In the genomic region with DNA sequence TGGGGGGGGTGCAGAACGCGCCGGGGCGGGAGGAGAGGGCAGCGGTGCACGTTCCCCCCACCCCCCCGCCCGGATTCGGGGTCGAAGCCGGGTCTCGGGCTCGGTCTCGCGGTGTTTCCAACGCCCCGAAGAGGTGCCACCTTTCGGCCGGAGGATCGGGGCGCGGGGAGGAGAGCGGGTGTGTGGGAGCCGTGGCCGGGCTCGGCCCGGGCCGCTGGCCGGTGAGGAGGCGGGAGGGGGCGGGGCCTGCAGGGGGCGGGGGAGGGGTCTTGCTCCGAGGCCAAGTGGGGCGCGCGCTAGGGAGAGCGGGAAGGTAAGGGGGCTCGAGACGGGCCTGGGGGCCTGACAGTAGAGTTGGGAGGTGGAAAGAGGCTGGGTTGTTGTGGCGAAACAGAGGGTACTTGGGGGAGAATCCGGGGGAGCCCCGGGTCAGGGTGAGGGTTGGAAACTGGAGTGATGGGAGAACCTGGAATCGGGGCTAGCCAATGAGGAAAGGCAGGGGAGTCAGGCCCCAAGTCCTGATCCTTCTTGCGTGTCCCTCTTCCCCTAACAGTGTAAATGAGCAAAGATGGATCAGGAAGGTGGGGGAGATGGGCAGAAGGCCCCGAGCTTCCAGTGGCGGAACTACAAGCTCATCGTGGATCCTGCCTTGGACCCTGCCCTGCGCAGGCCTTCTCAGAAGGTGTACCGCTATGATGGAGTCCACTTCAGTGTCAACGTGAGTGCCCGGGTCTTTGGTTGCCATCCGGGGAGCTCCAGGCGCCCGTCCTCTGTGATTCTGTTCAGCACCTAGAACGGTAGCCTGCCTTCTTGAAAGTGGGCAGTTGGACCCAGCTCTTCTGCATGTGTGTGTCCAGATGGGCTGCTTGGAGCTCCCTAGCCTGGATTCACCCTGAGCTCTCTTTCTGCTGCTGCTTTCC, we compare ENCODE assay signal across 8 cellular contexts. TPM values are rescaled to one million over a fixed set of nuclear protein-coding genes. Genes with fewer than 3 reads are reported as not detected.
A peak's percentile ranks its signal among the peaks of the same experiment; 100 is the strongest.
DNase-seq lines count a peak whose midpoint lies in the region; ATAC-seq and TF ChIP-seq lines count a peak whose summit lies in the region.

No MANE protein-coding gene starts in this region.

- H3K9me3 Mint-ChIP-seq in activated naive CD4-positive, alpha-beta T cell treated with anti-CD3 and anti-CD28 coated beads, Interleukin-2, amount 50 U/mL, for 72 hours = no peaks in the 10 kb centered on the region

- DNase-seq in NCI-H510A treated with DMSO at 0.1 percent for 48 hours (lab: John Stamatoyannopoulos, UW) (peak; percentile 42), NCI-H510A (lab: John Stamatoyannopoulos, UW) (no peak), LNCaP clone FGC (ENCODE audit: low read depth) (no peak), left ventricle myocardium inferior (peak; percentile 43), prostate gland (ENCODE audit: low spot score) (no peak), NCI-H526 treated with DMSO at 0.1 percent for 48 hours (lab: John Stamatoyannopoulos, UW) (no peak)
- no peak for DNase-seq in activated naive CD4-positive, alpha-beta T cell treated with anti-CD3 and anti-CD28 coated beads, Interleukin-2, amount 50 U/mL, for 72 hours (ENCODE audit: low spot score in 2 of 2)

- H3K36me3 ChIP-seq in left ventricle myocardium inferior (peaks cover 39% of the 10 kb centered on the region), prostate gland (peaks cover 10 to 21% of the 10 kb centered on the region in 2 donors)

- H3K36me3 Mint-ChIP-seq in activated naive CD4-positive, alpha-beta T cell treated with anti-CD3 and anti-CD28 coated beads, Interleukin-2, amount 50 U/mL, for 72 hours = peaks cover 14 to 37% of the 10 kb centered on the region in 2 donors

- H3K4me1 ChIP-seq in left ventricle myocardium inferior = peaks cover 37% of the 10 kb centered on the region
- H3K4me1 ChIP-seq in prostate gland (replicated peaks) = peaks cover 11% of the 10 kb centered on the region

- H3K27ac ChIP-seq in left ventricle myocardium inferior (replicated peaks) (peak overlapping the region; percentile 100), prostate gland (peak overlapping the region; percentile 94 to 97)

- H3K4me3 ChIP-seq in LNCaP clone FGC (ENCODE audit: low read depth, low read length) = peak overlapping the region; percentile 88
- H3K4me3 ChIP-seq in left ventricle myocardium inferior = peak overlapping the region; percentile 83
- peak overlapping the region; percentile 79 to 86 for H3K4me3 ChIP-seq in prostate gland

- intact Hi-C loops in left ventricle myocardium inferior (cut with micrococcal nuclease) (no loop called here), prostate gland (cut with DNase I) (loop anchor here (10.0 kb wide), 1 partner anchor 756 kb away; a partner anchor contains a TSS)

- no peaks in the 10 kb centered on the region for H3K27me3 ChIP-seq in left ventricle myocardium inferior (ENCODE audit: low read depth)
- H3K27me3 ChIP-seq in prostate gland (replicated peaks; ENCODE audit: insufficient read depth) = no peaks in the 10 kb centered on the region

- TF ChIP-seq CTCF in LNCaP clone FGC (IDR thresholded peaks at IDR 0.05; ENCODE audit: control insufficient read depth, extremely low read depth, insufficient read depth) = no peak
- no peak for TF ChIP-seq CTCF in left ventricle myocardium inferior (IDR thresholded peaks at IDR 0.05; ENCODE audit: borderline replicate concordance)
- TF ChIP-seq CTCF in prostate gland (IDR thresholded peaks at IDR 0.05) = no peak

- no peak for TF ChIP-seq POLR2A in prostate gland (IDR thresholded peaks at IDR 0.05)

- peak; percentile 16 for ATAC-seq in GM21825 (IDR thresholded peaks at IDR 0.05; ENCODE audit: unreplicated experiment)
- peak; percentile 7 to 19 for ATAC-seq in activated naive CD4-positive, alpha-beta T cell treated with anti-CD3 and anti-CD28 coated beads, Interleukin-2, amount 50 U/mL, for 72 hours

- peak overlapping the region; percentile 75 to 98 for H3K27ac Mint-ChIP-seq in activated naive CD4-positive, alpha-beta T cell treated with anti-CD3 and anti-CD28 coated beads, Interleukin-2, amount 50 U/mL, for 72 hours

- no peaks in the 10 kb centered on the region for H3K9me3 ChIP-seq in left ventricle myocardium inferior (replicated peaks)
- H3K9me3 ChIP-seq in prostate gland = no peaks in the 10 kb centered on the region

- WGBS in prostate gland = 11% methylated on average over 51 of the region's 55 CpGs

RNA-seq across cellular contexts. Expression of a gene that starts 0.9 kb away (rescaled TPM):
- total RNA-seq in activated naive CD4-positive, alpha-beta T cell treated with anti-CD3 and anti-CD28 coated beads, Interleukin-2, amount 50 U/mL, for 72 hours = 10 to 100 TPM; 24.5 to 34.1 TPM
- total RNA-seq in left ventricle myocardium inferior (7.4 TPM), prostate gland (10 to 100 TPM in 1 of 2 donors, 1 to 10 TPM in 1; 10.0 to 29.1 TPM)

RNA-seq across cellular contexts. Expression of a gene that starts 9.6 kb away (rescaled TPM):
- 10 to 100 TPM in 1 of 2 donors, 1 to 10 TPM in 1; 7.3 to 17.1 TPM for total RNA-seq in activated naive CD4-positive, alpha-beta T cell treated with anti-CD3 and anti-CD28 coated beads, Interleukin-2, amount 50 U/mL, for 72 hours
- total RNA-seq in left ventricle myocardium inferior = 12.2 TPM
- 100 to 1,000 TPM in 1 of 2 donors, 10 to 100 TPM in 1; 74.6 to 114 TPM for total RNA-seq in prostate gland

RNA-seq across cellular contexts. Expression of a gene that starts 26.6 kb away (rescaled TPM):
- total RNA-seq in activated naive CD4-positive, alpha-beta T cell treated with anti-CD3 and anti-CD28 coated beads, Interleukin-2, amount 50 U/mL, for 72 hours = 1 to 10 TPM; 4.1 to 9.2 TPM
- total RNA-seq in left ventricle myocardium inferior (5.5 TPM), prostate gland (10 to 100 TPM; 10.3 to 10.7 TPM)

RNA-seq across cellular contexts. Expression of a gene that starts 35.1 kb away (rescaled TPM):
- total RNA-seq in activated naive CD4-positive, alpha-beta T cell treated with anti-CD3 and anti-CD28 coated beads, Interleukin-2, amount 50 U/mL, for 72 hours = 10 to 100 TPM; 24.4 to 36.4 TPM
- total RNA-seq in left ventricle myocardium inferior = 6.3 TPM
- 100 to 1,000 TPM in 1 of 2 donors, 10 to 100 TPM in 1; 23.5 to 125 TPM for total RNA-seq in prostate gland

RNA-seq across cellular contexts. Expression of a gene that starts 52.0 kb away (rescaled TPM):
- total RNA-seq in activated naive CD4-positive, alpha-beta T cell treated with anti-CD3 and anti-CD28 coated beads, Interleukin-2, amount 50 U/mL, for 72 hours = 1 to 10 TPM in 1 of 2 donors, under 1 TPM in 1; 0.87 to 4.5 TPM
- total RNA-seq in left ventricle myocardium inferior = 0.77 TPM
- under 1 TPM; 0.36 to 0.91 TPM for total RNA-seq in prostate gland

Comparison
In these comparisons a context has a peak if more than half of its experiments do, and no peak if none do; other contexts are left out.
1. DNase-seq: peak in NCI-H510A treated with DMSO at 0.1 percent for 48 hours (single experiment) and left ventricle myocardium inferior (single experiment); none in NCI-H510A (single experiment), LNCaP clone FGC (single experiment), activated naive CD4-positive, alpha-beta T cell treated with anti-CD3 and anti-CD28 coated beads, Interleukin-2, amount 50 U/mL, for 72 hours (0 of 2), prostate gland (single experiment) and NCI-H526 treated with DMSO at 0.1 percent for 48 hours (single experiment).
2. Peak in every context shown above with its lines, with median percentiles within 50 percentile points of each other: H3K4me3 ChIP-seq.